ENCODE assay signal across 8 cellular contexts in genomic region chr6:26223677-26224546, GRCh38.
DNase-seq lines count a peak whose midpoint lies in the region; ATAC-seq and TF ChIP-seq lines count a peak whose summit lies in the region.

No MANE protein-coding gene starts in this region.

- H3K36me3 Mint-ChIP-seq in activated CD4-positive, alpha-beta memory T cell treated with anti-CD3 and anti-CD28 coated beads, Interleukin-2, amount 10 ng/mL, durations not matched to agents 7 days and 5 days (ENCODE audit: low read depth) = peaks cover 7% of the 10 kb centered on the region

- peaks cover 12% of the 10 kb centered on the region; the same call in 1 of the 2 replicates for H3K36me3 ChIP-seq in ACC112 (ENCODE audit: insufficient read depth, low read length)
- no peaks in the 10 kb centered on the region for H3K36me3 ChIP-seq in thoracic aorta

- H3K27me3 Mint-ChIP-seq in activated CD4-positive, alpha-beta memory T cell treated with anti-CD3 and anti-CD28 coated beads, Interleukin-2, amount 10 ng/mL, durations not matched to agents 7 days and 5 days = no peaks in the 10 kb centered on the region

- peak overlapping the region; percentile 89 for H3K27ac ChIP-seq in ACC112 (ENCODE audit: low read depth, low read length)
- H3K27ac ChIP-seq in thoracic aorta = peak overlapping the region; percentile 91

- no peaks in the 10 kb centered on the region for H3K79me2 ChIP-seq in ACC112 (ENCODE audit: control insufficient read depth, insufficient read depth, low read length, unreplicated experiment)

- DNase-seq in NCI-H226 (peak; percentile 73), epithelial cell of esophagus (ENCODE audit: low read depth) (peak; percentile 93), thoracic aorta (ENCODE audit: low spot score) (no peak)
- DNase-seq in activated CD4-positive, alpha-beta memory T cell treated with anti-CD3 and anti-CD28 coated beads, Interleukin-2, amount 10 ng/mL, durations not matched to agents 7 days and 5 days = peak; percentile 72

- no peak overlapping the region for H3K27ac Mint-ChIP-seq in activated CD4-positive, alpha-beta memory T cell treated with anti-CD3 and anti-CD28 coated beads, Interleukin-2, amount 10 ng/mL, durations not matched to agents 7 days and 5 days

- CTCF ChIA-PET in activated CD4-positive, alpha-beta memory T cell treated with anti-CD3 and anti-CD28 coated beads, Interleukin-2, amount 10 ng/mL, durations not matched to agents 7 days and 5 days (lab: Charles Lee) = interaction anchor here (1.3 to 2.2 kb wide), 3 partner anchors 8 to 19 kb away, joined by 5 to 11 read pairs (median 6); a partner anchor contains a TSS

- H3K9me3 ChIP-seq in mononuclear cell (ENCODE audit: low read depth, low read length) (no peaks in the 10 kb centered on the region), thoracic aorta (no peaks in the 10 kb centered on the region)

- H3K4me1 Mint-ChIP-seq in activated CD4-positive, alpha-beta memory T cell treated with anti-CD3 and anti-CD28 coated beads, Interleukin-2, amount 10 ng/mL, durations not matched to agents 7 days and 5 days = peaks cover 31% of the 10 kb centered on the region

- H3K27me3 ChIP-seq in ACC112 (ENCODE audit: insufficient read depth, low read length) = no peaks in the 10 kb centered on the region
- no peaks in the 10 kb centered on the region for H3K27me3 ChIP-seq in mononuclear cell (ENCODE audit: insufficient read depth, low read length)
- no peaks in the 10 kb centered on the region for H3K27me3 ChIP-seq in thoracic aorta (replicated peaks; ENCODE audit: insufficient read depth)

- TF ChIP-seq CTCF in epithelial cell of esophagus (IDR thresholded peaks at IDR 0.05; ENCODE audit: insufficient read depth, low read depth, low read length, missing control alignments) (no peak), thoracic aorta (IDR thresholded peaks at IDR 0.05) (no peak)

- no peak overlapping the region for H3K4me3 Mint-ChIP-seq in activated CD4-positive, alpha-beta memory T cell treated with anti-CD3 and anti-CD28 coated beads, Interleukin-2, amount 10 ng/mL, durations not matched to agents 7 days and 5 days

- peak overlapping the region; percentile 98 for H2AFZ ChIP-seq in ACC112 (ENCODE audit: low read length, unreplicated experiment)

- H3K4me1 ChIP-seq in ACC112 (ENCODE audit: control insufficient read depth, insufficient read depth, low read length, unreplicated experiment) = peaks cover 7% of the 10 kb centered on the region
- peaks cover 24% of the 10 kb centered on the region for H3K4me1 ChIP-seq in mononuclear cell (ENCODE audit: insufficient read depth, low read length)
- no peaks in the 10 kb centered on the region for H3K4me1 ChIP-seq in thoracic aorta (ENCODE audit: control insufficient read depth in 1 of 2, low read depth in 2 of 2)

- POLR2A ChIA-PET in activated CD4-positive, alpha-beta memory T cell treated with anti-CD3 and anti-CD28 coated beads, Interleukin-2, amount 10 ng/mL, durations not matched to agents 7 days and 5 days (lab: Charles Lee) = interaction anchor here (0.6 to 15.2 kb wide), 29 partner anchors 8 to 1648 kb away, joined by 3 to 833 read pairs (median 5); a partner anchor contains a TSS

- no peaks in the 10 kb centered on the region for H3K9me3 Mint-ChIP-seq in activated CD4-positive, alpha-beta memory T cell treated with anti-CD3 and anti-CD28 coated beads, Interleukin-2, amount 10 ng/mL, durations not matched to agents 7 days and 5 days

- peak; percentile 52 for ATAC-seq in GM18520 (IDR thresholded peaks at IDR 0.05; ENCODE audit: unreplicated experiment)
- peak; percentile 76 for ATAC-seq in HG03066 (IDR thresholded peaks at IDR 0.05; ENCODE audit: low read depth, unreplicated experiment)
- ATAC-seq in thoracic aorta (ENCODE audit: insufficient number of reproducible peaks, low FRiP score, low read depth) = peak; percentile 79

- H3K4me3 ChIP-seq in ACC112 (ENCODE audit: low read depth, low read length) (peak overlapping the region; percentile 78), epithelial cell of esophagus (ENCODE audit: low read length) (peak overlapping the region; percentile 61), mononuclear cell (ENCODE audit: low read length) (peak overlapping the region; percentile 83), thoracic aorta (peak overlapping the region; percentile 71)
